In genomic region chr22:42680648-42681047, GRCh38 we compare ENCODE assay signal across 10 cellular contexts. TPM values are rescaled to one million over a fixed set of nuclear protein-coding genes. Genes with fewer than 3 reads are reported as not detected.
DNase-seq lines count a peak whose midpoint lies in the region; ATAC-seq and TF ChIP-seq lines count a peak whose summit lies in the region.
"Had no signal": no experiment of that assay in that cellular context is flagged by ENCODE, and none has a peak within 500 bp of the region (broad histone marks: within the 10 kb centered on the region; RNA-seq: fewer than 3 reads in every experiment).

No MANE protein-coding gene starts in this region.

- DNase-seq in SIG-M5 treated with dmso at 0.1 percent for 504 hours (lab: John Stamatoyannopoulos, UW; ENCODE audit: unreplicated experiment) (peak; percentile 13), SIG-M5 (lab: John Stamatoyannopoulos, UW) (no peak), fibroblast of villous mesenchyme (ENCODE audit: low read depth) (peak; percentile 96), smooth muscle cell (lab: John Stamatoyannopoulos, UW; ENCODE audit: unreplicated experiment) (no peak), NCI-H69 (lab: John Stamatoyannopoulos, UW) (no peak)
- DNase-seq: stimulated activated CD4-positive, alpha-beta T cell treated with anti-CD3 and anti-CD28 coated beads, Interleukin-12 subunit alpha, Interleukin-12 subunit beta, amount 100 ng/mL, for 4 hours had no signal

- TF ChIP-seq CTCF in fibroblast of villous mesenchyme (IDR thresholded peaks at IDR 0.05; ENCODE audit: insufficient read depth, low read depth, low read length) = no peak
- no peak for TF ChIP-seq CTCF in smooth muscle cell (IDR thresholded peaks at IDR 0.05; ENCODE audit: borderline replicate concordance, insufficient read depth, poor library complexity, severe bottlenecking)

- H2AFZ ChIP-seq in smooth muscle cell (ENCODE audit: low read depth) = peak overlapping the region; percentile 74

- H3K4me1 ChIP-seq in smooth muscle cell (ENCODE audit: low read depth) = peaks cover 3% of the 10 kb centered on the region

- no peaks in the 10 kb centered on the region for H3K36me3 ChIP-seq in smooth muscle cell (ENCODE audit: low read depth)

- peak overlapping the region; percentile 27 for H3K9ac ChIP-seq in smooth muscle cell (ENCODE audit: low read depth)
- H3K9ac ChIP-seq: KMS-11 had no signal

- no peaks in the 10 kb centered on the region for H3K79me2 ChIP-seq in smooth muscle cell (ENCODE audit: low read depth)

- no peaks in the 10 kb centered on the region for H4K20me1 ChIP-seq in smooth muscle cell (ENCODE audit: low read depth)

- no peaks in the 10 kb centered on the region for H3F3A ChIP-seq in smooth muscle cell (ENCODE audit: low read depth)

- H3K4me3 ChIP-seq in fibroblast of villous mesenchyme (ENCODE audit: low read depth, low read length) (no peak overlapping the region), smooth muscle cell (no peak overlapping the region)

- peak; percentile 73 for ATAC-seq in SK-N-SH treated with all-trans-retinoic acid at 6 μM for 48 hours
- ATAC-seq in GM21423 (IDR thresholded peaks at IDR 0.05; ENCODE audit: unreplicated experiment) = no peak
- no peak for ATAC-seq in HG03378 (IDR thresholded peaks at IDR 0.05; ENCODE audit: unreplicated experiment)

- H3K27ac ChIP-seq in smooth muscle cell (ENCODE audit: low read depth) = peak overlapping the region; percentile 62
- H3K27ac ChIP-seq: KMS-11 had no signal

- WGBS in smooth muscle cell (ENCODE audit: low lambda C conversion rate) = 68% methylated on average over 8 of the region's 8 CpGs

- H3K9me3 ChIP-seq in smooth muscle cell (replicated peaks; ENCODE audit: low read depth) = no peaks in the 10 kb centered on the region

- peak overlapping the region; percentile 42 for H3K4me2 ChIP-seq in smooth muscle cell
- H3K4me2 ChIP-seq: KMS-11 had no signal

- no peaks in the 10 kb centered on the region for H3K27me3 ChIP-seq in smooth muscle cell (ENCODE audit: low read depth)

TF ChIP-seq in SK-N-SH treated with all-trans-retinoic acid at 6 μM for 48 hours, 23 proteins besides CTCF, POLR2A, EP300 and RAD21:
- TF ChIP-seq OSR1 (CRISPR knock-in tag; IDR thresholded peaks at IDR 0.05) (no peak), ZC3H10 (CRISPR knock-in tag; IDR thresholded peaks at IDR 0.05) (no peak), TSHZ2 (CRISPR knock-in tag; IDR thresholded peaks at IDR 0.05) (no peak), BACH2 (CRISPR knock-in tag; IDR thresholded peaks at IDR 0.05; ENCODE audit: borderline replicate concordance) (no peak), CREB5 (CRISPR knock-in tag; IDR thresholded peaks at IDR 0.05; ENCODE audit: low read depth) (no peak), ZNF70 (CRISPR knock-in tag; IDR thresholded peaks at IDR 0.05) (no peak), CSDC2 (CRISPR knock-in tag; IDR thresholded peaks at IDR 0.05) (no peak), CSRNP3 (CRISPR knock-in tag; IDR thresholded peaks at IDR 0.05) (no peak), SNAI2 (CRISPR knock-in tag; IDR thresholded peaks at IDR 0.05) (no peak), PATZ1 (CRISPR knock-in tag; IDR thresholded peaks at IDR 0.05; ENCODE audit: borderline replicate concordance) (no peak), ZNF565 (CRISPR knock-in tag; conservative IDR thresholded peaks at IDR 0.05; ENCODE audit: low read depth) (no peak), PPARA (CRISPR knock-in tag; IDR thresholded peaks at IDR 0.05; ENCODE audit: borderline replicate concordance) (no peak), ISL1 (CRISPR knock-in tag; IDR thresholded peaks at IDR 0.05) (no peak), TCF4 (CRISPR knock-in tag; IDR thresholded peaks at IDR 0.05; ENCODE audit: borderline replicate concordance) (no peak), ZNF8 (CRISPR knock-in tag; IDR thresholded peaks at IDR 0.05) (no peak), TOX (CRISPR knock-in tag; IDR thresholded peaks at IDR 0.05; ENCODE audit: borderline replicate concordance) (no peak), POU6F1 (CRISPR knock-in tag; IDR thresholded peaks at IDR 0.05; ENCODE audit: borderline replicate concordance, low read depth) (no peak), ARNTL (CRISPR knock-in tag; IDR thresholded peaks at IDR 0.05; ENCODE audit: borderline replicate concordance, low read depth) (no peak)

RNA-seq across cellular contexts. Expression of gene CYB5R3, which starts 31.5 kb away (rescaled TPM):
- total RNA-seq in fibroblast of villous mesenchyme = 57.9 and 67.0 TPM in 2 replicates
- 76.8 and 78.2 TPM in 2 replicates for total RNA-seq in smooth muscle cell
- polyA plus RNA-seq in smooth muscle cell = 321 and 365 TPM in 2 replicates

RNA-seq across cellular contexts. Expression of gene A4GALT, which starts 40.0 kb away (rescaled TPM):
- total RNA-seq in fibroblast of villous mesenchyme (9.0 and 11.2 TPM in 2 replicates), smooth muscle cell (0.99 and 3.2 TPM in 2 replicates)
- polyA plus RNA-seq in smooth muscle cell = 1.6 and 8.4 TPM in 2 replicates

RNA-seq across cellular contexts. Expression of gene ATP5MGL, which starts 40.2 kb away (rescaled TPM):
- total RNA-seq in fibroblast of villous mesenchyme (0.43 and 0.64 TPM in 2 replicates), smooth muscle cell (1.3 and 2.8 TPM in 2 replicates)
- polyA plus RNA-seq in smooth muscle cell = 0.41 TPM in 1 of 2 replicates, not detected in the other

Comparison
In these comparisons a context has a peak if more than half of its experiments do, and no peak if none do; other contexts are left out.
1. DNase-seq: peak in SIG-M5 treated with dmso at 0.1 percent for 504 hours (single experiment) and fibroblast of villous mesenchyme (single experiment); none in SIG-M5 (single experiment), smooth muscle cell (single experiment) and NCI-H69 (single experiment).